ENCODE assay signal across 30 cellular contexts in the genomic region with DNA sequence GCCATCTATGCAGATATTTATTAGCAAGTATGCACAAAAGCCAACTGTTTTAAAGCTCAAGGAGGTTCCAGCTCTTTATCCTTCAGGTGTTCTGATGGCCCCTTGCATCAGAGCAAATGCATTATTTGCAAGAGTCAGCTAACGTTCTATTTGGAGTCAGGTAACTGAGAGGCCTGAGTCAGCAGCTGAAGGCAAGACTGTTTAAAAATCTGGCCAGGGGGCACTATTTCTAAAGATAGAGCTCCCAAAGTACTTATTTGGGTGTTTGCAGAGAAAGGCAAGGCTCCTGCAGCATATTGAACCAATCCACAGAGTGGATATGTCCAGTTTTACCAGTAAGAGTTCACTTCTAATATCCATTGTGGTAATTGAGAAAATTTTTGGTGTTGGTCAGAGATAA.
"Had no signal": no experiment of that assay in that cellular context is flagged by ENCODE, and none has a peak within 500 bp of the region (broad histone marks: within the 10 kb centered on the region; RNA-seq: fewer than 3 reads in every experiment).

No MANE protein-coding gene starts in this region.

- DNase-seq: activated CD4-positive, alpha-beta T cell treated with anti-CD3 and anti-CD28 coated beads for 48 hours; activated CD4-positive, alpha-beta T cell treated with anti-CD3 and anti-CD28 coated beads, Interleukin-2, amount 50 U/mL, for 48 hours; activated CD8-positive, alpha-beta memory T cell treated with anti-CD3 and anti-CD28 coated beads for 24 hours; activated effector memory CD4-positive, alpha-beta T cell treated with Interleukin-2 at 50 U/mL for 16 hours; activated naive CD4-positive, alpha-beta T cell treated with Interleukin-2 at 50 U/mL for 16 hours; anterior cingulate cortex; dermis blood vessel endothelial cell; effector CD4-positive, alpha-beta T cell; esophagus squamous epithelium; foreskin melanocyte; glutamatergic neuron; immature natural killer cell; natural killer cell; retina; stimulated activated CD4-positive, alpha-beta T cell treated with anti-CD3 and anti-CD28 coated beads, Interleukin-12 subunit alpha, Interleukin-12 subunit beta, amount 100 ng/mL, for 4 hours; stimulated activated CD4-positive, alpha-beta T cell treated with anti-CD3 and anti-CD28 coated beads, Interleukin-4, amount 100 ng/mL, for 24 hours; trophoblast cell; uterus had no signal

- H3K36me3 ChIP-seq: esophagus squamous epithelium, prostate gland, thoracic aorta, uterus had no signal

- H3K4me3 Mint-ChIP-seq: activated naive CD8-positive, alpha-beta T cell; central memory CD8-positive, alpha-beta T cell; immature natural killer cell; memory B cell; natural killer cell; stimulated activated effector memory CD8-positive, alpha-beta T cell treated with anti-CD3 and anti-CD28 coated beads, Interleukin-12 subunit alpha, Interleukin-12 subunit beta, amount 100 ng/mL, for 72 hours; stimulated activated naive CD8-positive, alpha-beta T cell treated with anti-CD3 and anti-CD28 coated beads, Interleukin-15, Interleukin-2, amounts not matched to agents 100 ng/mL and 50 ng/mL, for 24 hours had no signal

- H3K9me3 Mint-ChIP-seq: stimulated activated naive CD8-positive, alpha-beta T cell treated with anti-CD3 and anti-CD28 coated beads, Interleukin-15, Interleukin-2, amounts not matched to agents 100 ng/mL and 50 ng/mL, for 24 hours had no signal

- H3K27ac Mint-ChIP-seq: activated naive CD8-positive, alpha-beta T cell; immature natural killer cell; memory B cell; natural killer cell; stimulated activated effector memory CD8-positive, alpha-beta T cell treated with anti-CD3 and anti-CD28 coated beads, Interleukin-12 subunit alpha, Interleukin-12 subunit beta, amount 100 ng/mL, for 72 hours; stimulated activated naive CD8-positive, alpha-beta T cell treated with anti-CD3 and anti-CD28 coated beads, Interleukin-15, Interleukin-2, amounts not matched to agents 100 ng/mL and 50 ng/mL, for 24 hours had no signal

- H3K27me3 ChIP-seq: esophagus squamous epithelium, uterus had no signal

- H3K9me3 ChIP-seq: esophagus squamous epithelium, prostate gland, thoracic aorta, uterus had no signal

- H3K4me1 ChIP-seq: esophagus squamous epithelium, prostate gland, uterus had no signal

- H3K36me3 Mint-ChIP-seq: activated naive CD8-positive, alpha-beta T cell; immature natural killer cell; memory B cell; natural killer cell; stimulated activated effector memory CD8-positive, alpha-beta T cell treated with anti-CD3 and anti-CD28 coated beads, Interleukin-12 subunit alpha, Interleukin-12 subunit beta, amount 100 ng/mL, for 72 hours had no signal

- H3K4me3 ChIP-seq: esophagus squamous epithelium, prostate gland, skin epidermis, thoracic aorta, uterus had no signal

- H3K4me1 Mint-ChIP-seq: central memory CD8-positive, alpha-beta T cell; immature natural killer cell; memory B cell; natural killer cell; stimulated activated effector memory CD8-positive, alpha-beta T cell treated with anti-CD3 and anti-CD28 coated beads, Interleukin-12 subunit alpha, Interleukin-12 subunit beta, amount 100 ng/mL, for 72 hours had no signal

- FAIRE-seq: bronchial epithelial cell, colon, endometrium had no signal

- H3K27ac ChIP-seq: epithelial cell of prostate, esophagus squamous epithelium, prostate gland, thoracic aorta, uterus had no signal

- H3K27me3 Mint-ChIP-seq: central memory CD8-positive, alpha-beta T cell; stimulated activated naive CD8-positive, alpha-beta T cell treated with anti-CD3 and anti-CD28 coated beads, Interleukin-15, Interleukin-2, amounts not matched to agents 100 ng/mL and 50 ng/mL, for 24 hours had no signal
